8 cellular contexts compared by ENCODE assay signal in genomic region chr11:48006301-48006992, GRCh38. TPM values are rescaled to one million over a fixed set of nuclear protein-coding genes. Genes with fewer than 3 reads are reported as not detected.
DNase-seq lines count a peak whose midpoint lies in the region; ATAC-seq, FAIRE-seq and TF ChIP-seq lines count a peak whose summit lies in the region.

No MANE protein-coding gene starts in this region.

- BruUV-seq in PC-3 (replicated peaks; lab: Mats Ljungman, UMichigan), result no TSS peak

- peak overlapping the region; percentile 78 for H3K4me2 ChIP-seq in PC-3 (ENCODE audit: low read length)

- CTCF ChIA-PET in PC-3 (lab: Charles Lee), result no interaction called here

- H4K20me1 ChIP-seq in PC-3 (ENCODE audit: low read length), result no peaks in the 10 kb centered on the region

- 55 to 66% methylated on average over 5 of the region's 5 CpGs for WGBS in pancreas, 2 donors

- peak overlapping the region; percentile 41 for H3K9ac ChIP-seq in PC-3 (ENCODE audit: low read length)

- H3K4me3 ChIP-seq in PC-3 (ENCODE audit: low read length) (peak overlapping the region; percentile 25; the same call in 1 of the 2 replicates), cardiac fibroblast (replicated peaks in 1 of 2; ENCODE audit: low read depth in 2 of 2, low read length in 2 of 2) (no peak overlapping the region), pancreas (no peak overlapping the region)

- peak; percentile 67 for ATAC-seq in GM18858 (IDR thresholded peaks at IDR 0.05; ENCODE audit: unreplicated experiment)
- ATAC-seq in HG02678 (IDR thresholded peaks at IDR 0.05; ENCODE audit: unreplicated experiment), result peak; percentile 46
- ATAC-seq in PC-3, result peak; percentile 77
- ATAC-seq in pancreas, result peak in 3 of 4 donors; percentile 22 to 48 (median 30)

- TF ChIP-seq CTCF in PC-3 (conservative IDR thresholded peaks at IDR 0.05; ENCODE audit: low read depth, low read length) (no peak), cardiac fibroblast (IDR thresholded peaks at IDR 0.05; ENCODE audit: low read depth, low read length) (no peak), pancreas (IDR thresholded peaks at IDR 0.05) (no peak)

- POLR2A ChIA-PET in PC-3 (lab: Charles Lee; ENCODE audit: unreplicated experiment), result interaction anchor here (0.6 to 0.7 kb wide), 2 partner anchors 45 to 49 kb away, joined by 4 read pairs; no protein-coding TSS in a partner anchor

- H3K36me3 ChIP-seq in PC-3 (ENCODE audit: low read depth, low read length) (no peaks in the 10 kb centered on the region), pancreas (no peaks in the 10 kb centered on the region)

- H3K4me1 ChIP-seq in PC-3 (ENCODE audit: insufficient read depth, low read length) (peaks cover 36% of the 10 kb centered on the region), pancreas (peaks cover 0 to 6% (median 0%) of the 10 kb centered on the region in 3 donors)

- FAIRE-seq in pancreas (lab: Jason Lieb, UNC), result no peak

- H3K79me2 ChIP-seq in PC-3 (ENCODE audit: low read length), result peaks cover 78% of the 10 kb centered on the region

- no peak overlapping the region for H2AFZ ChIP-seq in PC-3 (ENCODE audit: low read length)

- H3K9me3 ChIP-seq in PC-3 (ENCODE audit: low read length) (no peaks in the 10 kb centered on the region), pancreas (no peaks in the 10 kb centered on the region)

- H3K9me2 ChIP-seq in PC-3 (replicated peaks; ENCODE audit: low read length), result no peaks in the 10 kb centered on the region

- no peaks in the 10 kb centered on the region for H3F3A ChIP-seq in PC-3 (ENCODE audit: low read length, unreplicated experiment)

- DNase-seq in PC-3 (peak; percentile 74), cardiac fibroblast (ENCODE audit: low read depth in 2 of 2) (peak; percentile 71 to 86), pancreas (no peak), Kasumi-1 (lab: John Stamatoyannopoulos, UW) (no peak), superior temporal gyrus (ENCODE audit: extremely low spot score) (no peak), AML-193 (lab: John Stamatoyannopoulos, UW) (no peak)

- H3K27ac ChIP-seq in PC-3 (ENCODE audit: low read length) (peak overlapping the region; percentile 94), pancreas (no peak overlapping the region)

- intact Hi-C loops in PC-3 (cut with micrococcal nuclease), result loop anchor here (2.0 kb wide), 1 partner anchor 48 kb away; no protein-coding TSS in a partner anchor
- intact Hi-C loops in pancreas (cut with DNase I), result no loop called here

- no peaks in the 10 kb centered on the region for H3K27me3 ChIP-seq in PC-3 (ENCODE audit: low read length)
- H3K27me3 ChIP-seq in pancreas, result no peaks in the 10 kb centered on the region

RNA-seq across cellular contexts. Expression of gene PTPRJ, which starts 26.1 kb away (rescaled TPM):
- total RNA-seq in PC-3 (2014; rRNA removed), result 10.5 and 12.8 TPM in 2 replicates
- 10 to 100 TPM in 5 of 6 donors, 1 to 10 TPM in 1; 9.3 to 32.8 (median 13.9) TPM for total RNA-seq in pancreas
- polyA plus RNA-seq in pancreas, result 1 to 10 TPM; 3.6 to 8.9 TPM

Comparison
In these comparisons a context has a peak if more than half of its experiments do, and no peak if none do; other contexts are left out.
1. DNase-seq: peak in PC-3 (single experiment) and cardiac fibroblast (2 of 2); none in pancreas (0 of 6), Kasumi-1 (0 of 2), superior temporal gyrus (single experiment) and AML-193 (0 of 2).
2. Peak in every context shown above with its lines, with median percentiles within 50 percentile points of each other: ATAC-seq.